In genomic region chr12:120254809-120255208, GRCh38 we compare ENCODE assay signal across 15 cellular contexts. TPM values are rescaled to one million over a fixed set of nuclear protein-coding genes. Genes with fewer than 3 reads are reported as not detected.
A peak's percentile ranks its signal among the peaks of the same experiment; 100 is the strongest.
DNase-seq lines count a peak whose midpoint lies in the region; ATAC-seq, FAIRE-seq and TF ChIP-seq lines count a peak whose summit lies in the region.
"Had no signal": no experiment of that assay in that cellular context is flagged by ENCODE, and none has a peak within 500 bp of the region (broad histone marks: within the 10 kb centered on the region; RNA-seq: fewer than 3 reads in every experiment).

No MANE protein-coding gene starts in this region.

- no peaks in the 10 kb centered on the region for H3K27me3 ChIP-seq in body of pancreas
- H3K27me3 ChIP-seq in lower lobe of right lung (ENCODE audit: low read depth): no peaks in the 10 kb centered on the region
- H3K27me3 ChIP-seq in tibial artery: no peaks in the 10 kb centered on the region

- H3K9me3 Mint-ChIP-seq in activated naive CD4-positive, alpha-beta T cell treated with anti-CD3 and anti-CD28 coated beads, Interleukin-2, amount 10 ng/mL, durations not matched to agents 7 days and 5 days: no peaks in the 10 kb centered on the region

- peak overlapping the region; percentile 15 for H3K4me3 Mint-ChIP-seq in activated naive CD4-positive, alpha-beta T cell treated with anti-CD3 and anti-CD28 coated beads, Interleukin-2, amount 10 ng/mL, durations not matched to agents 7 days and 5 days

- H3K36me3 ChIP-seq in body of pancreas (replicated peaks in 1 of 2; ENCODE audit: insufficient read depth in 1 of 2, low read depth in 2 of 2) (no peaks in the 10 kb centered on the region), lower lobe of right lung (peaks cover 8% of the 10 kb centered on the region), tibial artery (peaks cover 0 to 6% (median 0%) of the 10 kb centered on the region in 3 donors)

- ATAC-seq in body of pancreas: peak; percentile 21
- no peak for ATAC-seq in lower lobe of right lung
- ATAC-seq: activated CD4-positive, CD25-positive, alpha-beta regulatory T cell treated with anti-CD3 and anti-CD28 coated beads, Interleukin-2, amount 50 U/mL, for 24 hours had no signal

- in situ Hi-C loops in GM13977 (cut with MboI; ENCODE audit: low pct_unique_long_range_greater_than_20kb, low sequenced_read_pairs, unreplicated experiment): no loop called here

- H3K4me1 ChIP-seq in body of pancreas (peaks cover 65% of the 10 kb centered on the region), lower lobe of right lung (peaks cover 99% of the 10 kb centered on the region), tibial artery (peaks cover 0 to 67% (median 32%) of the 10 kb centered on the region in 4 donors)

- WGBS in body of pancreas, 2 donors: 44 to 48% methylated on average over 7 of the region's 7 CpGs

- FAIRE-seq in RCC 7860 (lab: Jason Lieb, UNC): no peak
- FAIRE-seq: G401.6, urothelium cell line had no signal

- CTCF ChIA-PET in activated naive CD4-positive, alpha-beta T cell treated with anti-CD3 and anti-CD28 coated beads, Interleukin-2, amount 10 ng/mL, durations not matched to agents 7 days and 5 days (lab: Charles Lee): interaction anchor here (0.8 to 30.5 kb wide), 6 partner anchors 10 to 54 kb away, joined by 3 to 773 read pairs (median 4); partner anchors contain the start of genes PXN and RPLP0

- TF ChIP-seq CTCF in body of pancreas (IDR thresholded peaks at IDR 0.05) (peak in 5 of 7 experiments; percentile 13 to 37 (median 24)), lower lobe of right lung (IDR thresholded peaks at IDR 0.05) (no peak), tibial artery (IDR thresholded peaks at IDR 0.05) (no peak), GM13977 (IDR thresholded peaks at IDR 0.05; ENCODE audit: extremely low read depth, insufficient read depth, missing control alignments) (no peak)

- H3K27ac ChIP-seq in body of pancreas (peak overlapping the region in 3 of 4 donors; percentile 49 to 90 (median 62)), lower lobe of right lung (peak overlapping the region; percentile 82), tibial artery (peak overlapping the region; percentile 38 to 80)

- no peak for TF ChIP-seq POLR2A in body of pancreas (IDR thresholded peaks at IDR 0.05)

- peaks cover 60% of the 10 kb centered on the region for H3K36me3 Mint-ChIP-seq in activated naive CD4-positive, alpha-beta T cell treated with anti-CD3 and anti-CD28 coated beads, Interleukin-2, amount 10 ng/mL, durations not matched to agents 7 days and 5 days

- no peaks in the 10 kb centered on the region for H3K27me3 Mint-ChIP-seq in activated naive CD4-positive, alpha-beta T cell treated with anti-CD3 and anti-CD28 coated beads, Interleukin-2, amount 10 ng/mL, durations not matched to agents 7 days and 5 days

- H3K9me3 ChIP-seq in body of pancreas (no peaks in the 10 kb centered on the region), lower lobe of right lung (no peaks in the 10 kb centered on the region), tibial artery (no peaks in the 10 kb centered on the region)

- intact Hi-C loops in body of pancreas (cut with DNase I) (no loop called here), lower lobe of right lung (cut with DNase I) (no loop called here), tibial artery (cut with DNase I; ENCODE audit: low total_unique reads) (no loop called here)

- no peak overlapping the region for H3K4me3 ChIP-seq in body of pancreas
- no peak overlapping the region for H3K4me3 ChIP-seq in lower lobe of right lung
- no peak overlapping the region for H3K4me3 ChIP-seq in tibial artery

- no peak for DNase-seq in activated naive CD4-positive, alpha-beta T cell treated with anti-CD3 and anti-CD28 coated beads, Interleukin-2, amount 10 ng/mL, durations not matched to agents 7 days and 5 days
- no peak for DNase-seq in activated naive CD4-positive, alpha-beta T cell treated with Interleukin-2 at 50 U/mL for 16 hours
- DNase-seq in body of pancreas: no peak
- no peak for DNase-seq in lower lobe of right lung
- no peak for DNase-seq in tibial artery
- DNase-seq in GM13977 (ENCODE audit: low spot score): no peak
- DNase-seq in islet precursor cell: no peak
- no peak for DNase-seq in RCC 7860 (ENCODE audit: low spot score)
- DNase-seq: head of caudate nucleus; NCI-H187; SHP77; stimulated activated CD4-positive, alpha-beta T cell treated with anti-CD3 and anti-CD28 coated beads, Interleukin-2, amount 100 ng/mL, for 48 hours had no signal

- peaks cover 90% of the 10 kb centered on the region for H3K4me1 Mint-ChIP-seq in activated naive CD4-positive, alpha-beta T cell treated with anti-CD3 and anti-CD28 coated beads, Interleukin-2, amount 10 ng/mL, durations not matched to agents 7 days and 5 days

- H3K27ac Mint-ChIP-seq in activated naive CD4-positive, alpha-beta T cell treated with anti-CD3 and anti-CD28 coated beads, Interleukin-2, amount 10 ng/mL, durations not matched to agents 7 days and 5 days: peak overlapping the region; percentile 96

RNA-seq across cellular contexts. Expression of gene PXN, which starts 10.7 kb away (rescaled TPM):
- total RNA-seq in body of pancreas: 10 to 100 TPM; 29.3 to 35.9 TPM
- 105 TPM for total RNA-seq in lower lobe of right lung

RNA-seq across cellular contexts. Expression of gene RNU4-2, which starts 36.9 kb away (rescaled TPM):
- under 1 TPM; under 0.01 TPM for total RNA-seq in body of pancreas
- 15,469 TPM for total RNA-seq in lower lobe of right lung

RNA-seq across cellular contexts. Expression of gene RNU4-1, which starts 38.2 kb away (rescaled TPM):
- total RNA-seq in body of pancreas: under 1 TPM; under 0.01 TPM
- 2,881 TPM for total RNA-seq in lower lobe of right lung

RNA-seq across cellular contexts. Expression of gene SIRT4, which starts 47.3 kb away (rescaled TPM):
- total RNA-seq in body of pancreas (1 to 10 TPM in 1 of 2 donors, under 1 TPM in 1; 0.99 to 6.2 TPM), lower lobe of right lung (2.1 TPM)

RNA-seq across cellular contexts. Expression of gene RPLP0, which starts 53.9 kb away (rescaled TPM):
- total RNA-seq in body of pancreas: 1,000 to 10,000 TPM; 1,243 to 1,902 TPM
- total RNA-seq in lower lobe of right lung: 1,285 TPM

Comparison
In these comparisons a context has a peak if more than half of its experiments do, and no peak if none do; other contexts are left out.
1. CTCF ChIP-seq: peak in body of pancreas (5 of 7); none in lower lobe of right lung (single experiment), tibial artery (0 of 2) and GM13977 (single experiment).
2. RNA of gene RNU4-2, which starts 36.9 kb away (total RNA-seq): 15,469 TPM in lower lobe of right lung (single experiment); under 0.01 TPM in body of pancreas; every median in the first group is over 1,000 times any median in the second.
3. RNA of gene RNU4-1, which starts 38.2 kb away (total RNA-seq): 2,881 TPM in lower lobe of right lung (single experiment); under 0.01 TPM in body of pancreas; every median in the first group is over 1,000 times any median in the second.
4. Peak in every context shown above with its lines, with median percentiles within 50 percentile points of each other: H3K27ac ChIP-seq.